Comparison of ENCODE assay signal across 17 cellular contexts in genomic region chr9:115158666-115159481, GRCh38. TPM values are rescaled to one million over a fixed set of nuclear protein-coding genes. Genes with fewer than 3 reads are reported as not detected.
DNase-seq lines count a peak whose midpoint lies in the region; TF ChIP-seq lines count a peak whose summit lies in the region.
"Had no signal": no experiment of that assay in that cellular context is flagged by ENCODE, and none has a peak within 500 bp of the region (broad histone marks: within the 10 kb centered on the region; RNA-seq: fewer than 3 reads in every experiment).

No MANE protein-coding gene starts in this region.

- no peak overlapping the region for H3K4me3 Mint-ChIP-seq in activated T-helper 1 cell treated with anti-CD3 and anti-CD28 coated beads, Interleukin-12 subunit alpha, Interleukin-12 subunit beta, Interleukin-2, Interleukin-4 antibody, amounts not matched to agents 30 ng/mL and 10 ng/mL and 1 ng/mL, durations not matched to agents 14 hours and 24 hours and 36 hours
- H3K4me3 Mint-ChIP-seq: CD8-positive, alpha-beta memory T cell; immature natural killer cell had no signal

- TF ChIP-seq CTCF in fibroblast of pulmonary artery (IDR thresholded peaks at IDR 0.05; ENCODE audit: low read length, missing control alignments) (no peak), stomach (IDR thresholded peaks at IDR 0.05) (no peak)

- peak overlapping the region in 3 of 5 donors; percentile 4 to 68 (median 63) for H3K27ac ChIP-seq in stomach
- H3K27ac ChIP-seq: gastrocnemius medialis had no signal

- TF ChIP-seq POLR2A in stomach (IDR thresholded peaks at IDR 0.05), result no peak

- H3K4me3 ChIP-seq in fibroblast of pulmonary artery (replicated peaks; ENCODE audit: low read depth, low read length) (no peak overlapping the region), stomach (no peak overlapping the region)
- H3K4me3 ChIP-seq: gastrocnemius medialis had no signal

- H3K36me3 ChIP-seq in stomach, result no peaks in the 10 kb centered on the region
- H3K36me3 ChIP-seq: gastrocnemius medialis had no signal

- intact Hi-C loops in activated T-helper 1 cell treated with anti-CD3 and anti-CD28 coated beads, Interleukin-12 subunit alpha, Interleukin-12 subunit beta, Interleukin-2, Interleukin-4 antibody, amounts not matched to agents 30 ng/mL and 10 ng/mL and 1 ng/mL, durations not matched to agents 14 hours and 24 hours and 36 hours (cut with micrococcal nuclease), result loop anchor here (2.0 kb wide), 1 partner anchor 46 kb away; no protein-coding TSS in a partner anchor
- intact Hi-C loops in stomach (cut with DNase I; ENCODE audit: low total_unique reads), result no loop called here

- peaks cover 26% of the 10 kb centered on the region for H3K9me3 Mint-ChIP-seq in activated T-helper 1 cell treated with anti-CD3 and anti-CD28 coated beads, Interleukin-12 subunit alpha, Interleukin-12 subunit beta, Interleukin-2, Interleukin-4 antibody, amounts not matched to agents 30 ng/mL and 10 ng/mL and 1 ng/mL, durations not matched to agents 14 hours and 24 hours and 36 hours
- H3K9me3 Mint-ChIP-seq: CD8-positive, alpha-beta memory T cell; immature natural killer cell had no signal

- H3K4me1 ChIP-seq in stomach, result peaks cover 0 to 6% (median 2%) of the 10 kb centered on the region in 4 donors
- H3K4me1 ChIP-seq: gastrocnemius medialis had no signal

- peak; percentile 61 for TF ChIP-seq EP300 in stomach (IDR thresholded peaks at IDR 0.05)

- peak; percentile 81 for DNase-seq in GM04504 (ENCODE audit: low read depth)
- DNase-seq in activated T-helper 1 cell treated with anti-CD3 and anti-CD28 coated beads, Interleukin-12 subunit alpha, Interleukin-12 subunit beta, Interleukin-2, Interleukin-4 antibody, amounts not matched to agents 30 ng/mL and 10 ng/mL and 1 ng/mL, durations not matched to agents 14 hours and 24 hours and 36 hours (ENCODE audit: low spot score), result no peak
- DNase-seq in fibroblast of pulmonary artery (ENCODE audit: low read depth), result peak; percentile 36
- no peak for DNase-seq in stomach
- DNase-seq in SIG-M5 treated with dmso at 0.1 percent for 504 hours (lab: John Stamatoyannopoulos, UW; ENCODE audit: unreplicated experiment), result no peak
- no peak for DNase-seq in NCI-H187 (lab: John Stamatoyannopoulos, UW)
- no peak for DNase-seq in amygdala (lab: John Stamatoyannopoulos, UW)
- DNase-seq: activated CD4-positive, alpha-beta T cell treated with anti-CD3 and anti-CD28 coated beads, Interleukin-2, amount 50 U/mL, for 1 hour; activated T-cell treated with anti-CD3 and anti-CD28 coated beads, Interleukin-2, amount 50 U/mL, for 48 hours; CD8-positive, alpha-beta memory T cell; gastrocnemius medialis; GF-D8; immature natural killer cell; NCI-H2171 treated with DMSO at 0.1 percent for 48 hours; occipital lobe; SHP77 treated with DMSO at 0.1 percent for 48 hours; T-helper 9 cell had no signal

- H3K9me3 ChIP-seq in stomach, result no peaks in the 10 kb centered on the region
- H3K9me3 ChIP-seq: gastrocnemius medialis had no signal

- H3K27me3 ChIP-seq in stomach, result no peaks in the 10 kb centered on the region
- H3K27me3 ChIP-seq: gastrocnemius medialis had no signal

- peaks cover 5% of the 10 kb centered on the region for H3K36me3 Mint-ChIP-seq in activated T-helper 1 cell treated with anti-CD3 and anti-CD28 coated beads, Interleukin-12 subunit alpha, Interleukin-12 subunit beta, Interleukin-2, Interleukin-4 antibody, amounts not matched to agents 30 ng/mL and 10 ng/mL and 1 ng/mL, durations not matched to agents 14 hours and 24 hours and 36 hours (ENCODE audit: low read depth)
- H3K36me3 Mint-ChIP-seq: CD8-positive, alpha-beta memory T cell; immature natural killer cell had no signal

- 75 to 85% (median 79%) methylated on average over 7 of the region's 7 CpGs for whole genome bisulfite sequencing in stomach, 5 donors

- H3K27me3 Mint-ChIP-seq in activated T-helper 1 cell treated with anti-CD3 and anti-CD28 coated beads, Interleukin-12 subunit alpha, Interleukin-12 subunit beta, Interleukin-2, Interleukin-4 antibody, amounts not matched to agents 30 ng/mL and 10 ng/mL and 1 ng/mL, durations not matched to agents 14 hours and 24 hours and 36 hours (ENCODE audit: insufficient read depth), result peaks cover 6% of the 10 kb centered on the region

- peaks cover 4% of the 10 kb centered on the region for H3K4me1 Mint-ChIP-seq in activated T-helper 1 cell treated with anti-CD3 and anti-CD28 coated beads, Interleukin-12 subunit alpha, Interleukin-12 subunit beta, Interleukin-2, Interleukin-4 antibody, amounts not matched to agents 30 ng/mL and 10 ng/mL and 1 ng/mL, durations not matched to agents 14 hours and 24 hours and 36 hours (ENCODE audit: low read depth)
- H3K4me1 Mint-ChIP-seq: CD8-positive, alpha-beta memory T cell; immature natural killer cell had no signal

- peak overlapping the region; percentile 4 for H3K27ac Mint-ChIP-seq in activated T-helper 1 cell treated with anti-CD3 and anti-CD28 coated beads, Interleukin-12 subunit alpha, Interleukin-12 subunit beta, Interleukin-2, Interleukin-4 antibody, amounts not matched to agents 30 ng/mL and 10 ng/mL and 1 ng/mL, durations not matched to agents 14 hours and 24 hours and 36 hours
- H3K27ac Mint-ChIP-seq: CD8-positive, alpha-beta memory T cell; immature natural killer cell had no signal

RNA-seq across cellular contexts. Expression of gene TNC, which starts 40.9 kb away (rescaled TPM):
- total RNA-seq in activated T-helper 1 cell treated with anti-CD3 and anti-CD28 coated beads, Interleukin-12 subunit alpha, Interleukin-12 subunit beta, Interleukin-2, Interleukin-4 antibody, amounts not matched to agents 30 ng/mL and 10 ng/mL and 1 ng/mL, durations not matched to agents 14 hours and 24 hours and 36 hours, result 0.60 and 0.61 TPM in 2 replicates
- 100 to 1,000 TPM in 4 of 5 donors, 10 to 100 TPM in 1; 52.2 to 265 (median 110) TPM for total RNA-seq in stomach
- polyA plus RNA-seq in stomach, result 10 to 100 TPM in 1 of 3 donors, 1 to 10 TPM in 2; 3.5 to 14.6 (median 6.1) TPM
- polyA plus RNA-seq: CD8-positive, alpha-beta memory T cell; immature natural killer cell had no signal

Comparison
In these comparisons a context has a peak if more than half of its experiments do, and no peak if none do; other contexts are left out.
1. DNase-seq: peak in GM04504 (single experiment) and fibroblast of pulmonary artery (single experiment); none in activated T-helper 1 cell treated with anti-CD3 and anti-CD28 coated beads, Interleukin-12 subunit alpha, Interleukin-12 subunit beta, Interleukin-2, Interleukin-4 antibody, amounts not matched to agents 30 ng/mL and 10 ng/mL and 1 ng/mL, durations not matched to agents 14 hours and 24 hours and 36 hours (single experiment), stomach (single experiment), SIG-M5 treated with dmso at 0.1 percent for 504 hours (single experiment), NCI-H187 (0 of 2) and amygdala (0 of 56).
2. RNA of gene TNC, which starts 40.9 kb away (total RNA-seq): 52.2 to 265 TPM in stomach; 0.60 to 0.61 TPM in activated T-helper 1 cell treated with anti-CD3 and anti-CD28 coated beads, Interleukin-12 subunit alpha, Interleukin-12 subunit beta, Interleukin-2, Interleukin-4 antibody, amounts not matched to agents 30 ng/mL and 10 ng/mL and 1 ng/mL, durations not matched to agents 14 hours and 24 hours and 36 hours; every median in the first group is over 10 times any median in the second.